8 cellular contexts compared by ENCODE assay signal in the genomic region with DNA sequence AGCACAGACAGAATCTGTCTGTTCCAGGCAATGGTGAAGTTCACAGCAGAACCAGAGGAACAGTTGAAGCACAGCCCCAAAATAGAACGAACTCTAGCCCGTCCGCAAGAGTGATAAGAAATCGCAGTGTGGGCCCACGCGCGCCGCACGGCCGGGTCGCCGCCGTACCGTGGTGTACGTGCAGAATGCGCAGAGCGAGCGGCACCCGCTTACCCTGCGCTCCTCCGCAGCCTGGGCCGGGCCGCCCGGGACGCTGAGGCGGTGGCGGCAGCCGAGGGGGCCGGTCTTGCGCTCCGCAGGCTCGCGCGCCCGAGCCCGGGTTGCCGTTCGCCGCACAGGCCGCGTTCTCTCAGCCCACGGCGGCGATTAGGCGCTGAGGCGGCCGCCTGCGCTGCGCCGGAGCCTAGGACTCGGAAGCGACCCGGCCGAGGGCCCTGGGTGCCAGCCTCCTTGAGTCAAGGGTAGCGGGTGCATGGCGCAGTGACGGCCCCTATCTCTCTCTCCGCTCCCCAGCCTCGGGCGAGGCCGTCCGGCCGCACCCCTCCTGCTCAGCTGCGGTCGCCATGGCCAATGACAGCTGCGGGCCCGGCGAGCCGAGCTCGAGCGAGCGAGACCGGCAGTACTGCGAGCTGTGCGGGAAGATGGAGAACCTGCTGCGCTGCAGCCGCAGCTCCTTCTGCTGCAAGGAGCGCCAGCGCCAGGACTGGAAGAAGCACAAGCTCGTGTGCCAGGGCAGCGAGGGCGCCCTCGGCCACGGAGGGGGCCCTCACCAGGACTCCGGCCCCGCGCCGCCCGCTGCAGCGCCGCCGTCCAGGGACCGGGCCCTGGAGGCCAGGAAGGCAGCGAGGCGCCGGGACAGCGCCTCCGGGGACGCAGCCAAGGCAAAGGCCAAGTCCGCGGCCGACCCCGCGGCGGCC.
DNase-seq lines count a peak whose midpoint lies in the region; ATAC-seq and TF ChIP-seq lines count a peak whose summit lies in the region.

No MANE protein-coding gene starts in this region.

- H3K4me3 ChIP-seq in mucosa of stomach (ENCODE audit: low read length), result peak overlapping the region; percentile 68

- peak; percentile 70 for TF ChIP-seq POLR2A in erythroblast (IDR thresholded peaks at IDR 0.05; ENCODE audit: low read length)

- peaks cover 23% of the 10 kb centered on the region for H3K4me1 ChIP-seq in mucosa of stomach (ENCODE audit: control insufficient read depth, insufficient read depth, low read length)

- H3K9ac ChIP-seq in mucosa of stomach (ENCODE audit: low read length), result peak overlapping the region; percentile 78

- no peaks in the 10 kb centered on the region for H3K27me3 ChIP-seq in mucosa of stomach (ENCODE audit: control insufficient read depth, insufficient read depth, low read length)

- peak; percentile 38 to 67 for DNase-seq in NCI-H2081 (lab: John Stamatoyannopoulos, UW)
- DNase-seq in NCI-H2081 treated with DMSO at 0.1 percent for 48 hours (lab: John Stamatoyannopoulos, UW), result no peak
- peak; percentile 30 for DNase-seq in NOMO-1 treated with dmso at 0.1 percent for 144 hours (lab: John Stamatoyannopoulos, UW; ENCODE audit: unreplicated experiment)
- DNase-seq in activated T-cell treated with anti-CD3 and anti-CD28 coated beads, Interleukin-2, amount 50 U/mL, for 1 hour, result peak; percentile 77
- peak; percentile 90 to 91 for DNase-seq in erythroblast (lab: John Stamatoyannopoulos, UW)
- peak; percentile 79 for DNase-seq in stimulated activated CD8-positive, alpha-beta memory T cell treated with anti-CD3 and anti-CD28 coated beads, Interleukin-4, amount 100 ng/mL, for 48 hours

- ATAC-seq in HG03108 (IDR thresholded peaks at IDR 0.05; ENCODE audit: unreplicated experiment), result peak; percentile 39

- H3K36me3 ChIP-seq in mucosa of stomach (ENCODE audit: control insufficient read depth, insufficient read depth, low read length), result no peaks in the 10 kb centered on the region

- H3K9me3 ChIP-seq in mucosa of stomach (ENCODE audit: control insufficient read depth, low read length), result no peaks in the 10 kb centered on the region
